In the genomic region with DNA sequence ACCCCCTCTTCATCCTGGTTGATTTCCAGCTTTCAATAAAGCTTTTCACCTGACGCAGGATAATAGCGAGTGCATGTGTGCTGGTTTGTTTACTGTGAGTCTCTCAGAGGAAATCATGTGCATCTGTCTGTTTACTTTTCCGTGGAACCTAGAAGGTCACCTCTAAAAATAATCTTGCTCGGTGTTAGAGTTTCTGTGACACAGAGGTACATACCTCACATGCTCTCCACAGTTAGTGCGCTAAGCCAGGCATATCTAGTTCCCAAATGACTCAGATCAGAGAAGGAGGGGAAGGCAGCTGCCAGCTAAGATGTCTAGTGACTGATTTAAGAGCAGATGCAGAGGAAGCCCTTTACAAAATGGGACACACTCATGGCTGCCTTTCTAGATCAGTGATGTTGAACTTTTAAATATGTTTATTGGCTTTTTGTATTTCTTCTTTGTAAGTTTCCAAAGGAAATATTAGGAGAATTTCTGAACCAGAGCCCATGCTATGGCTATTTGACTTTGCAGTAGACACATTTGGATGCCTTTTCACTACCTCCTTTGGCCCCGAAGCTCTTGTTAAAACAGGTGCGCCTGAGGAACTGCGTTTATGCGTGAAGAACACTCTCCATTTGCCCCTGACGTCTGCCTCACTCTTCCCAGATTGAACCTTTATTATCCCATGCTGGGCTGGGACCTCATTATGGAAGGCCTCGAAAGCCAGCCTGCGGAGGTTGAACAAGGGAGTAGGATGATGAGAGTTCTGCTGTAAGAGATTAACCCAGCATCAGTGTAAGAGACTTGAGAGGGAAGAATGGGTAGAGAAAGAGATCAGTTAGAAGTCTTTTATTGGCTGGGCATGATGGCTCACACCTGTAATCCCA, we compare ENCODE assay signal across 8 cellular contexts.
DNase-seq lines count a peak whose midpoint lies in the region; ATAC-seq and TF ChIP-seq lines count a peak whose summit lies in the region.

No MANE protein-coding gene starts in this region.

- no TSS peak for BruUV-seq in PC-3 (replicated peaks; lab: Mats Ljungman, UMichigan)

- CTCF ChIA-PET in PC-3 (lab: Charles Lee): interaction anchor here (0.5 kb wide), 1 partner anchor 250 kb away, joined by 6 read pairs; no protein-coding TSS in a partner anchor

- TF ChIP-seq CTCF in GM13976 (IDR thresholded peaks at IDR 0.05; ENCODE audit: borderline replicate concordance, control extremely low read depth, extremely low read depth, insufficient read depth, missing control alignments) (no peak), PC-3 (conservative IDR thresholded peaks at IDR 0.05; ENCODE audit: low read depth, low read length) (no peak)

- DNase-seq in GM13976 (ENCODE audit: low spot score): peak; percentile 77
- peak; percentile 36 for DNase-seq in HK-2 (ENCODE audit: unreplicated experiment)
- peak; percentile 80 for DNase-seq in PC-3
- DNase-seq in left cardiac atrium: no peak
- DNase-seq in iPS-NIHi11 (ENCODE audit: low spot score): no peak
- DNase-seq in occipital lobe (lab: John Stamatoyannopoulos, UW): no peak
- no peak for DNase-seq in stimulated activated CD4-positive, alpha-beta T cell treated with anti-CD3 and anti-CD28 coated beads, Interleukin-4, amount 100 ng/mL, for 1 hour

- H3K9ac ChIP-seq in PC-3 (ENCODE audit: low read length): no peak overlapping the region

- H3K36me3 ChIP-seq in PC-3 (ENCODE audit: low read depth, low read length): no peaks in the 10 kb centered on the region

- H3K79me2 ChIP-seq in PC-3 (ENCODE audit: low read length): no peaks in the 10 kb centered on the region

- POLR2A ChIA-PET in PC-3 (lab: Charles Lee; ENCODE audit: unreplicated experiment): no interaction called here

- H3K4me1 ChIP-seq in PC-3 (ENCODE audit: insufficient read depth, low read length): peaks cover 5% of the 10 kb centered on the region; the same call in 1 of the 2 replicates

- peak overlapping the region; percentile 46 for H3K4me3 ChIP-seq in PC-3 (ENCODE audit: low read length)

- H3K9me2 ChIP-seq in PC-3 (replicated peaks; ENCODE audit: low read length): no peaks in the 10 kb centered on the region

- no peaks in the 10 kb centered on the region for H4K20me1 ChIP-seq in PC-3 (ENCODE audit: low read length)

- 0 out of 2 replicates have a peak overlapping the region, but pooled peaks have one; percentile 47 for H2AFZ ChIP-seq in PC-3 (ENCODE audit: low read length)

- peaks cover 3% of the 10 kb centered on the region for H3F3A ChIP-seq in PC-3 (ENCODE audit: low read length, unreplicated experiment)

- peak overlapping the region; percentile 73 for H3K4me2 ChIP-seq in PC-3 (ENCODE audit: low read length)

- no peaks in the 10 kb centered on the region for H3K27me3 ChIP-seq in PC-3 (ENCODE audit: low read length)

- in situ Hi-C loops in GM13976 (cut with MboI; ENCODE audit: low sequenced_read_pairs, unreplicated experiment): no loop called here

- H3K27ac ChIP-seq in PC-3 (ENCODE audit: low read length): no peak overlapping the region

- peak; percentile 99 for ATAC-seq in GM21529 (IDR thresholded peaks at IDR 0.05; ENCODE audit: unreplicated experiment)
- ATAC-seq in PC-3: peak; percentile 100
- ATAC-seq in left cardiac atrium: peak; percentile 67 to 93

- intact Hi-C loops in PC-3 (cut with micrococcal nuclease): loop anchor here (1.0 to 5.0 kb wide), 2 partner anchors 51 to 84 kb away; no protein-coding TSS in a partner anchor
- intact Hi-C loops in left cardiac atrium (cut with DNase I): loop anchor here in 1 of 2 donors (5.0 kb wide), 1 partner anchor 46 kb away; no protein-coding TSS in a partner anchor

- H3K9me3 ChIP-seq in PC-3 (ENCODE audit: low read length): no peaks in the 10 kb centered on the region

Comparison
In these comparisons a context has a peak if more than half of its experiments do, and no peak if none do; other contexts are left out.
1. DNase-seq: peak in GM13976 (single experiment), HK-2 (single experiment) and PC-3 (single experiment); none in left cardiac atrium (single experiment), iPS-NIHi11 (single experiment), occipital lobe (single experiment) and stimulated activated CD4-positive, alpha-beta T cell treated with anti-CD3 and anti-CD28 coated beads, Interleukin-4, amount 100 ng/mL, for 1 hour (single experiment).
2. Peak in every context shown above with its lines, with median percentiles within 50 percentile points of each other: ATAC-seq.